In the genomic region with DNA sequence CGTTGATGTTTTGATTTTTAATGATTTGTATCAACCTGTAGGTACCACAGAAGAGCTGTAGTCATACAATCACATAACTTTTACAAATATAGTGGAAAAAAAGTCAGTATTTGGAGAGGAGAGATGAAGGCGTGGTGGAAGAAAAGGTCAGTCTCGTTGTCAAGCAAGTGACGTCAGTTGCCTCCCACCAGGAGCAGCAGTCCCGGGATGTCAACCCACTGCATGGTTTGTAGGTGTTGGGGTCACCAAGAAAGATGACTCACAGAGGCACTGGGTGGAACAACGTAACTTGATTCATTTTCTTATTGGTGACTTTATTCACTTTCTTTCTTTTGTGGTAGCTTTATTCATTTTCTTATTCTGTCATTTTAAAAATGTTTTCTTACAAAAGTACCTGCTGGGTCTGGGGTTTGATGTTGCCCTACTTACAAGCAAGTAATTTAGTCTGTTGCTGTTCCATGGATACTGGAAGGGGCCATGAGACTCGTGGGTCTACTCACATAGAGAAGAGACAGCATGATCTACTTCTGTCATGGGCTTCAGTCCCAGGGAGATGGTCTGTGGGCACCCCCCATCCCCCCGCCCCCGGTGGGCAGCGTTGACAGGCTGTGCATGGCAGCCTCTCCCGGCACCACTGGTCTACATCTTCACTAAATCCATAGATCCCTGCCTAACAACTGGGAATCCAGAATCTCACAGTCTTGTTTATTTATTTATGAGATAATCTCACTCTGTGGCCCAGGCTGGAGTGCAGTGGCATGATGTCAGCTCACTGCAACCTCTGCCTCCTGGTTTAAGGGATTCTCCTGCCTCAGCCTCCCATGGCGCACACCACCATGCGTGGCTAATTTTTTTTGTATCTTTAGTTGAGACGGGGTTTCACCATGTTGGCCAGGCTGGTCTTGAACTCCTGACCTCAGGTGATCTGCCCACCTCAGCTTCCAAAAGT, we compare ENCODE assay signal across 1 cellular context.
A peak's percentile ranks its signal among the peaks of the same experiment; 100 is the strongest.
TF ChIP-seq lines count a peak whose summit lies in the region.

No MANE protein-coding gene starts in this region.

TF ChIP-seq in HEK293, 187 proteins besides CTCF, POLR2A, EP300 and RAD21 (continued from another document and continues in another):
- TF ChIP-seq ZNF391 (tag by site-specific recombination; IDR thresholded peaks at IDR 0.05; ENCODE audit: borderline replicate concordance, low read depth), result no peak
- TF ChIP-seq, protein P1, sequence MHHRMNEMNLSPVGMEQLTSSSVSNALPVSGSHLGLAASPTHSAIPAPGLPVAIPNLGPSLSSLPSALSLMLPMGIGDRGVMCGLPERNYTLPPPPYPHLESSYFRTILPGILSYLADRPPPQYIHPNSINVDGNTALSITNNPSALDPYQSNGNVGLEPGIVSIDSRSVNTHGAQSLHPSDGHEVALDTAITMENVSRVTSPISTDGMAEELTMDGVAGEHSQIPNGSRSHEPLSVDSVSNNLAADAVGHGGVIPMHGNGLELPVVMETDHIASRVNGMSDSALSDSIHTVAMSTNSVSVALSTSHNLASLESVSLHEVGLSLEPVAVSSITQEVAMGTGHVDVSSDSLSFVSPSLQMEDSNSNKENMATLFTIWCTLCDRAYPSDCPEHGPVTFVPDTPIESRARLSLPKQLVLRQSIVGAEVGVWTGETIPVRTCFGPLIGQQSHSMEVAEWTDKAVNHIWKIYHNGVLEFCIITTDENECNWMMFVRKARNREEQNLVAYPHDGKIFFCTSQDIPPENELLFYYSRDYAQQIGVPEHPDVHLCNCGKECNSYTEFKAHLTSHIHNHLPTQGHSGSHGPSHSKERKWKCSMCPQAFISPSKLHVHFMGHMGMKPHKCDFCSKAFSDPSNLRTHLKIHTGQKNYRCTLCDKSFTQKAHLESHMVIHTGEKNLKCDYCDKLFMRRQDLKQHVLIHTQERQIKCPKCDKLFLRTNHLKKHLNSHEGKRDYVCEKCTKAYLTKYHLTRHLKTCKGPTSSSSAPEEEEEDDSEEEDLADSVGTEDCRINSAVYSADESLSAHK (tag by site-specific recombination; IDR thresholded peaks at IDR 0.05), result no peak
- TF ChIP-seq ZNF585B (tag by site-specific recombination; IDR thresholded peaks at IDR 0.05), result no peak
- TF ChIP-seq, protein P2, sequence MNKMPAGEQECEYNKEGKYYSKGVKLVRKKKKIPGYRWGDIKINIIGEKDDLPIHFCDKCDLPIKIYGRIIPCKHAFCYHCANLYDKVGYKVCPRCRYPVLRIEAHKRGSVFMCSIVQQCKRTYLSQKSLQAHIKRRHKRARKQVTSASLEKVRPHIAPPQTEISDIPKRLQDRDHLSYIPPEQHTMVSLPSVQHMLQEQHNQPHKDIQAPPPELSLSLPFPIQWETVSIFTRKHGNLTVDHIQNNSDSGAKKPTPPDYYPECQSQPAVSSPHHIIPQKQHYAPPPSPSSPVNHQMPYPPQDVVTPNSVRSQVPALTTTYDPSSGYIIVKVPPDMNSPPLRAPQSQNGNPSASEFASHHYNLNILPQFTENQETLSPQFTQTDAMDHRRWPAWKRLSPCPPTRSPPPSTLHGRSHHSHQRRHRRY (tag by site-specific recombination; IDR thresholded peaks at IDR 0.05), result no peak
- TF ChIP-seq ZNF792 (tag by site-specific recombination; IDR thresholded peaks at IDR 0.05), result no peak
- TF ChIP-seq, protein P3, sequence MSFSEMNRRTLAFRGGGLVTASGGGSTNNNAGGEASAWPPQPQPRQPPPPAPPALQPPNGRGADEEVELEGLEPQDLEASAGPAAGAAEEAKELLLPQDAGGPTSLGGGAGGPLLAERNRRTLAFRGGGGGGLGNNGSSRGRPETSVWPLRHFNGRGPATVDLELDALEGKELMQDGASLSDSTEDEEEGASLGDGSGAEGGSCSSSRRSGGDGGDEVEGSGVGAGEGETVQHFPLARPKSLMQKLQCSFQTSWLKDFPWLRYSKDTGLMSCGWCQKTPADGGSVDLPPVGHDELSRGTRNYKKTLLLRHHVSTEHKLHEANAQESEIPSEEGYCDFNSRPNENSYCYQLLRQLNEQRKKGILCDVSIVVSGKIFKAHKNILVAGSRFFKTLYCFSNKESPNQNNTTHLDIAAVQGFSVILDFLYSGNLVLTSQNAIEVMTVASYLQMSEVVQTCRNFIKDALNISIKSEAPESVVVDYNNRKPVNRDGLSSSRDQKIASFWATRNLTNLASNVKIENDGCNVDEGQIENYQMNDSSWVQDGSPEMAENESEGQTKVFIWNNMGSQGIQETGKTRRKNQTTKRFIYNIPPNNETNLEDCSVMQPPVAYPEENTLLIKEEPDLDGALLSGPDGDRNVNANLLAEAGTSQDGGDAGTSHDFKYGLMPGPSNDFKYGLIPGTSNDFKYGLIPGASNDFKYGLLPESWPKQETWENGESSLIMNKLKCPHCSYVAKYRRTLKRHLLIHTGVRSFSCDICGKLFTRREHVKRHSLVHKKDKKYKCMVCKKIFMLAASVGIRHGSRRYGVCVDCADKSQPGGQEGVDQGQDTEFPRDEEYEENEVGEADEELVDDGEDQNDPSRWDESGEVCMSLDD (tag by site-specific recombination; IDR thresholded peaks at IDR 0.05), result no peak
- no peak for TF ChIP-seq HOXA7 (CRISPR knock-in tag; IDR thresholded peaks at IDR 0.05; ENCODE audit: borderline replicate concordance)
- TF ChIP-seq ZNF292 (tag by site-specific recombination; IDR thresholded peaks at IDR 0.05; ENCODE audit: borderline replicate concordance, low read depth), result no peak
- TF ChIP-seq ZNF155 (tag by site-specific recombination; IDR thresholded peaks at IDR 0.05), result no peak
- no peak for TF ChIP-seq ZNF501 (tag by site-specific recombination; IDR thresholded peaks at IDR 0.05)
- no peak for TF ChIP-seq GLI2 (tag by site-specific recombination; IDR thresholded peaks at IDR 0.05; ENCODE audit: borderline replicate concordance, low read depth)
- TF ChIP-seq, protein P4, sequence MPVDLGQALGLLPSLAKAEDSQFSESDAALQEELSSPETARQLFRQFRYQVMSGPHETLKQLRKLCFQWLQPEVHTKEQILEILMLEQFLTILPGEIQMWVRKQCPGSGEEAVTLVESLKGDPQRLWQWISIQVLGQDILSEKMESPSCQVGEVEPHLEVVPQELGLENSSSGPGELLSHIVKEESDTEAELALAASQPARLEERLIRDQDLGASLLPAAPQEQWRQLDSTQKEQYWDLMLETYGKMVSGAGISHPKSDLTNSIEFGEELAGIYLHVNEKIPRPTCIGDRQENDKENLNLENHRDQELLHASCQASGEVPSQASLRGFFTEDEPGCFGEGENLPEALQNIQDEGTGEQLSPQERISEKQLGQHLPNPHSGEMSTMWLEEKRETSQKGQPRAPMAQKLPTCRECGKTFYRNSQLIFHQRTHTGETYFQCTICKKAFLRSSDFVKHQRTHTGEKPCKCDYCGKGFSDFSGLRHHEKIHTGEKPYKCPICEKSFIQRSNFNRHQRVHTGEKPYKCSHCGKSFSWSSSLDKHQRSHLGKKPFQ (tag by site-specific recombination; IDR thresholded peaks at IDR 0.05), result no peak
- TF ChIP-seq GFI1B (tag by site-specific recombination; IDR thresholded peaks at IDR 0.05), result no peak
- no peak for TF ChIP-seq ZNF843 (tag by site-specific recombination; IDR thresholded peaks at IDR 0.05)
- no peak for TF ChIP-seq KLF8 (tag by site-specific recombination; IDR thresholded peaks at IDR 0.05)
- TF ChIP-seq SP3 (tag by site-specific recombination; IDR thresholded peaks at IDR 0.05), result no peak
- no peak for TF ChIP-seq ZNF19 (tag by site-specific recombination; IDR thresholded peaks at IDR 0.05; ENCODE audit: low read depth)
- TF ChIP-seq EGR2 (tag by site-specific recombination; IDR thresholded peaks at IDR 0.05; ENCODE audit: low read depth), result peak; percentile 77; the same call in 1 of the 2 replicates
- TF ChIP-seq, protein P5, sequence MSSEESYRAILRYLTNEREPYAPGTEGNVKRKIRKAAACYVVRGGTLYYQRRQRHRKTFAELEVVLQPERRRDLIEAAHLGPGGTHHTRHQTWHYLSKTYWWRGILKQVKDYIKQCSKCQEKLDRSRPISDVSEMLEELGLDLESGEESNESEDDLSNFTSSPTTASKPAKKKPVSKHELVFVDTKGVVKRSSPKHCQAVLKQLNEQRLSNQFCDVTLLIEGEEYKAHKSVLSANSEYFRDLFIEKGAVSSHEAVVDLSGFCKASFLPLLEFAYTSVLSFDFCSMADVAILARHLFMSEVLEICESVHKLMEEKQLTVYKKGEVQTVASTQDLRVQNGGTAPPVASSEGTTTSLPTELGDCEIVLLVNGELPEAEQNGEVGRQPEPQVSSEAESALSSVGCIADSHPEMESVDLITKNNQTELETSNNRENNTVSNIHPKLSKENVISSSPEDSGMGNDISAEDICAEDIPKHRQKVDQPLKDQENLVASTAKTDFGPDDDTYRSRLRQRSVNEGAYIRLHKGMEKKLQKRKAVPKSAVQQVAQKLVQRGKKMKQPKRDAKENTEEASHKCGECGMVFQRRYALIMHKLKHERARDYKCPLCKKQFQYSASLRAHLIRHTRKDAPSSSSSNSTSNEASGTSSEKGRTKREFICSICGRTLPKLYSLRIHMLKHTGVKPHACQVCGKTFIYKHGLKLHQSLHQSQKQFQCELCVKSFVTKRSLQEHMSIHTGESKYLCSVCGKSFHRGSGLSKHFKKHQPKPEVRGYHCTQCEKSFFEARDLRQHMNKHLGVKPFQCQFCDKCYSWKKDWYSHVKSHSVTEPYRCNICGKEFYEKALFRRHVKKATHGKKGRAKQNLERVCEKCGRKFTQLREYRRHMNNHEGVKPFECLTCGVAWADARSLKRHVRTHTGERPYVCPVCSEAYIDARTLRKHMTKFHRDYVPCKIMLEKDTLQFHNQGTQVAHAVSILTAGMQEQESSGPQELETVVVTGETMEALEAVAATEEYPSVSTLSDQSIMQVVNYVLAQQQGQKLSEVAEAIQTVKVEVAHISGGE (tag by site-specific recombination; conservative IDR thresholded peaks at IDR 0.05; ENCODE audit: low read depth), result no peak
- TF ChIP-seq BCL11A (tag by site-specific recombination; IDR thresholded peaks at IDR 0.05; ENCODE audit: low read depth), result no peak
- TF ChIP-seq ZBTB8A (tag by site-specific recombination; IDR thresholded peaks at IDR 0.05), result no peak
- TF ChIP-seq ZNF626 (tag by site-specific recombination; IDR thresholded peaks at IDR 0.05), result no peak
- TF ChIP-seq, protein P6, sequence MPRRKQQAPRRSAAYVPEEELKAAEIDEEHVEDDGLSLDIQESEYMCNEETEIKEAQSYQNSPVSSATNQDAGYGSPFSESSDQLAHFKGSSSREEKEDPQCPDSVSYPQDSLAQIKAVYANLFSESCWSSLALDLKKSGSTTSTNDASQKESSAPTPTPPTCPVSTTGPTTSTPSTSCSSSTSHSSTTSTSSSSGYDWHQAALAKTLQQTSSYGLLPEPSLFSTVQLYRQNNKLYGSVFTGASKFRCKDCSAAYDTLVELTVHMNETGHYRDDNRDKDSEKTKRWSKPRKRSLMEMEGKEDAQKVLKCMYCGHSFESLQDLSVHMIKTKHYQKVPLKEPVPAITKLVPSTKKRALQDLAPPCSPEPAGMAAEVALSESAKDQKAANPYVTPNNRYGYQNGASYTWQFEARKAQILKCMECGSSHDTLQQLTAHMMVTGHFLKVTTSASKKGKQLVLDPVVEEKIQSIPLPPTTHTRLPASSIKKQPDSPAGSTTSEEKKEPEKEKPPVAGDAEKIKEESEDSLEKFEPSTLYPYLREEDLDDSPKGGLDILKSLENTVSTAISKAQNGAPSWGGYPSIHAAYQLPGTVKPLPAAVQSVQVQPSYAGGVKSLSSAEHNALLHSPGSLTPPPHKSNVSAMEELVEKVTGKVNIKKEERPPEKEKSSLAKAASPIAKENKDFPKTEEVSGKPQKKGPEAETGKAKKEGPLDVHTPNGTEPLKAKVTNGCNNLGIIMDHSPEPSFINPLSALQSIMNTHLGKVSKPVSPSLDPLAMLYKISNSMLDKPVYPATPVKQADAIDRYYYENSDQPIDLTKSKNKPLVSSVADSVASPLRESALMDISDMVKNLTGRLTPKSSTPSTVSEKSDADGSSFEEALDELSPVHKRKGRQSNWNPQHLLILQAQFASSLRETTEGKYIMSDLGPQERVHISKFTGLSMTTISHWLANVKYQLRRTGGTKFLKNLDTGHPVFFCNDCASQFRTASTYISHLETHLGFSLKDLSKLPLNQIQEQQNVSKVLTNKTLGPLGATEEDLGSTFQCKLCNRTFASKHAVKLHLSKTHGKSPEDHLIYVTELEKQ (tag by site-specific recombination; IDR thresholded peaks at IDR 0.05; ENCODE audit: borderline replicate concordance), result no peak
- no peak for TF ChIP-seq ZNF146 (tag by site-specific recombination; IDR thresholded peaks at IDR 0.05)
- TF ChIP-seq ZNF202 (tag by site-specific recombination; IDR thresholded peaks at IDR 0.05; ENCODE audit: borderline replicate concordance), result no peak
- TF ChIP-seq YY2 (tag by site-specific recombination; IDR thresholded peaks at IDR 0.05), result no peak
- no peak for TF ChIP-seq ZNF791 (tag by site-specific recombination; IDR thresholded peaks at IDR 0.05)
- TF ChIP-seq, protein P7, sequence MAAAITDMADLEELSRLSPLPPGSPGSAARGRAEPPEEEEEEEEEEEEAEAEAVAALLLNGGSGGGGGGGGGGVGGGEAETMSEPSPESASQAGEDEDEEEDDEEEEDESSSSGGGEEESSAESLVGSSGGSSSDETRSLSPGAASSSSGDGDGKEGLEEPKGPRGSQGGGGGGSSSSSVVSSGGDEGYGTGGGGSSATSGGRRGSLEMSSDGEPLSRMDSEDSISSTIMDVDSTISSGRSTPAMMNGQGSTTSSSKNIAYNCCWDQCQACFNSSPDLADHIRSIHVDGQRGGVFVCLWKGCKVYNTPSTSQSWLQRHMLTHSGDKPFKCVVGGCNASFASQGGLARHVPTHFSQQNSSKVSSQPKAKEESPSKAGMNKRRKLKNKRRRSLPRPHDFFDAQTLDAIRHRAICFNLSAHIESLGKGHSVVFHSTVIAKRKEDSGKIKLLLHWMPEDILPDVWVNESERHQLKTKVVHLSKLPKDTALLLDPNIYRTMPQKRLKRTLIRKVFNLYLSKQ (tag by site-specific recombination; IDR thresholded peaks at IDR 0.05; ENCODE audit: borderline replicate concordance), result no peak
- no peak for TF ChIP-seq ZNF138 (tag by site-specific recombination; IDR thresholded peaks at IDR 0.05; ENCODE audit: borderline replicate concordance)
- TF ChIP-seq ZNF548 (tag by site-specific recombination; IDR thresholded peaks at IDR 0.05), result no peak
- TF ChIP-seq, protein P8, sequence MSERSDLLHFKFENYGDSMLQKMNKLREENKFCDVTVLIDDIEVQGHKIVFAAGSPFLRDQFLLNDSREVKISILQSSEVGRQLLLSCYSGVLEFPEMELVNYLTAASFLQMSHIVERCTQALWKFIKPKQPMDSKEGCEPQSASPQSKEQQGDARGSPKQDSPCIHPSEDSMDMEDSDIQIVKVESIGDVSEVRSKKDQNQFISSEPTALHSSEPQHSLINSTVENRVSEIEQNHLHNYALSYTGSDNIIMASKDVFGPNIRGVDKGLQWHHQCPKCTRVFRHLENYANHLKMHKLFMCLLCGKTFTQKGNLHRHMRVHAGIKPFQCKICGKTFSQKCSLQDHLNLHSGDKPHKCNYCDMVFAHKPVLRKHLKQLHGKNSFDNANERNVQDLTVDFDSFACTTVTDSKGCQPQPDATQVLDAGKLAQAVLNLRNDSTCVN (tag by site-specific recombination; optimal IDR thresholded peaks at IDR 0.05), result no peak
- no peak for TF ChIP-seq HOXC10 (CRISPR knock-in tag; IDR thresholded peaks at IDR 0.05)
